In genomic region chr2:28399946-28400345, GRCh38 we compare ENCODE assay signal across 1 cellular context.
TF ChIP-seq lines count a peak whose summit lies in the region.

No MANE protein-coding gene starts in this region.

TF ChIP-seq in HEK293T, 16 proteins besides CTCF, POLR2A, EP300 and RAD21:
- no peak for TF ChIP-seq LEF1 (IDR thresholded peaks at IDR 0.05; ENCODE audit: borderline replicate concordance)
- no peak for TF ChIP-seq SP1 (IDR thresholded peaks at IDR 0.05)
- no peak for TF ChIP-seq FOXM1 (IDR thresholded peaks at IDR 0.05; ENCODE audit: borderline replicate concordance)
- no peak for TF ChIP-seq L3MBTL2 (conservative IDR thresholded peaks at IDR 0.05)
- TF ChIP-seq CTBP1 (IDR thresholded peaks at IDR 0.05; ENCODE audit: borderline replicate concordance): no peak
- TF ChIP-seq ARNT (IDR thresholded peaks at IDR 0.05): no peak
- no peak for TF ChIP-seq SUZ12 (IDR thresholded peaks at IDR 0.05)
- TF ChIP-seq HDGF (IDR thresholded peaks at IDR 0.05; ENCODE audit: borderline replicate concordance): no peak
- TF ChIP-seq ZNF384 (IDR thresholded peaks at IDR 0.05): no peak
- no peak for TF ChIP-seq TARDBP (IDR thresholded peaks at IDR 0.05)
- TF ChIP-seq NFRKB (IDR thresholded peaks at IDR 0.05): no peak
- no peak for TF ChIP-seq FOXA1 (IDR thresholded peaks at IDR 0.05)
- no peak for TF ChIP-seq FOXK2 (IDR thresholded peaks at IDR 0.05)
- TF ChIP-seq, protein P1, sequence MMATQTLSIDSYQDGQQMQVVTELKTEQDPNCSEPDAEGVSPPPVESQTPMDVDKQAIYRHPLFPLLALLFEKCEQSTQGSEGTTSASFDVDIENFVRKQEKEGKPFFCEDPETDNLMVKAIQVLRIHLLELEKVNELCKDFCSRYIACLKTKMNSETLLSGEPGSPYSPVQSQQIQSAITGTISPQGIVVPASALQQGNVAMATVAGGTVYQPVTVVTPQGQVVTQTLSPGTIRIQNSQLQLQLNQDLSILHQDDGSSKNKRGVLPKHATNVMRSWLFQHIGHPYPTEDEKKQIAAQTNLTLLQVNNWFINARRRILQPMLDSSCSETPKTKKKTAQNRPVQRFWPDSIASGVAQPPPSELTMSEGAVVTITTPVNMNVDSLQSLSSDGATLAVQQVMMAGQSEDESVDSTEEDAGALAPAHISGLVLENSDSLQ (IDR thresholded peaks at IDR 0.05): no peak
- no peak for TF ChIP-seq BHLHE40 (IDR thresholded peaks at IDR 0.05; ENCODE audit: borderline replicate concordance)
- no peak for TF ChIP-seq ELF4 (IDR thresholded peaks at IDR 0.05)
TF ChIP-seq in HEK293T: peak in this region for 0.
